Comparison of ENCODE assay signal across 8 cellular contexts in genomic region chr1:151146416-151147131, GRCh38. TPM values are rescaled to one million over a fixed set of nuclear protein-coding genes. Genes with fewer than 3 reads are reported as not detected.
A peak's percentile ranks its signal among the peaks of the same experiment; 100 is the strongest.
DNase-seq lines count a peak whose midpoint lies in the region; ATAC-seq and FAIRE-seq lines count a peak whose summit lies in the region.

Gene SEMA6C, minus strand, starts transcription at chr1:151146631. Its CDS starts 4,010 bp downstream, at chr1:151142621.

- FAIRE-seq in HTR-8/SVneo (lab: Jason Lieb, UNC), result no peak

- H3K4me2 ChIP-seq in mesendoderm (ENCODE audit: low read length), result peak within 1 kb of the TSS; percentile 94

- DNase-seq in COR-L47 (lab: John Stamatoyannopoulos, UW) (peak; percentile 86), HTR-8/SVneo (ENCODE audit: insufficient read length, low spot score) (peak; percentile 91), NOMO-1 (lab: John Stamatoyannopoulos, UW; ENCODE audit: unreplicated experiment in 2 of 2) (peak; percentile 84 to 91), mesendoderm (peak; percentile 95)
- peak; percentile 50 for DNase-seq in activated CD8-positive, alpha-beta memory T cell treated with anti-CD3 and anti-CD28 coated beads, Interleukin-2, amount 50 U/mL, for 1 hour (ENCODE audit: extremely low read depth)
- DNase-seq in stimulated activated CD8-positive, alpha-beta memory T cell treated with anti-CD3 and anti-CD28 coated beads, Interleukin-12 subunit alpha, Interleukin-12 subunit beta, amount 100 ng/mL, for 24 hours (ENCODE audit: extremely low read depth), result peak; percentile 76

- H3K36me3 ChIP-seq in endocrine pancreas (ENCODE audit: control insufficient read depth, insufficient read depth, low read length), result no peaks in the 10 kb centered on the region
- H3K36me3 ChIP-seq in mesendoderm (ENCODE audit: control insufficient read depth, insufficient read depth, low read length), result no peaks in the 10 kb centered on the region

- H3K4me3 ChIP-seq in endocrine pancreas (ENCODE audit: control insufficient read depth, insufficient read depth, low read length) (peak within 1 kb of the TSS; percentile 6), mesendoderm (ENCODE audit: low read length) (peak within 1 kb of the TSS; percentile 89)

- H2BK120ac ChIP-seq in mesendoderm (ENCODE audit: low read depth, low read length), result no peak within 1 kb of the TSS

- no peak within 1 kb of the TSS for H3K27ac ChIP-seq in mesendoderm (ENCODE audit: low read depth, low read length)

- no peak within 1 kb of the TSS for H4K8ac ChIP-seq in mesendoderm (ENCODE audit: low read depth, low read length)

- H3K79me2 ChIP-seq in mesendoderm (ENCODE audit: control insufficient read depth, insufficient read depth, low read length), result no peaks in the 10 kb centered on the region

- no peaks in the 10 kb centered on the region for H3K9me3 ChIP-seq in endocrine pancreas (ENCODE audit: control insufficient read depth, low read length)

- WGBS in mesendoderm (ENCODE audit: extremely low coverage, insufficient coverage, low lambda C conversion rate), result no CpG with 5 or more reads among the region's 61 CpGs

- H3K23ac ChIP-seq in mesendoderm (ENCODE audit: low read length), result peak within 1 kb of the TSS; percentile 37

- H3K4me1 ChIP-seq in endocrine pancreas (ENCODE audit: control insufficient read depth, insufficient read depth, low read length) (no peaks in the 10 kb centered on the region), mesendoderm (ENCODE audit: control insufficient read depth, low read depth, low read length) (peaks cover 22% of the 10 kb centered on the region)

- H3K9ac ChIP-seq in endocrine pancreas (ENCODE audit: control insufficient read depth, insufficient read depth, low read length) (peak within 1 kb of the TSS; percentile 52), mesendoderm (ENCODE audit: low read length) (peak within 1 kb of the TSS; percentile 93)

- no peak within 1 kb of the TSS for H2BK15ac ChIP-seq in mesendoderm (replicated peaks; ENCODE audit: low read depth)

- ATAC-seq in GM21390 (IDR thresholded peaks at IDR 0.05; ENCODE audit: unreplicated experiment), result peak; percentile 99

- peak within 1 kb of the TSS; percentile 94 for H3K56ac ChIP-seq in mesendoderm (ENCODE audit: low read length)

- H3K18ac ChIP-seq in mesendoderm (ENCODE audit: low read length), result peak within 1 kb of the TSS; percentile 11

- peaks cover 2% of the 10 kb centered on the region for H3K79me1 ChIP-seq in mesendoderm (ENCODE audit: low read length)

- H3K4ac ChIP-seq in mesendoderm (ENCODE audit: low read depth, low read length), result peak within 1 kb of the TSS; percentile 25

- no peak within 1 kb of the TSS for H2AK5ac ChIP-seq in mesendoderm (ENCODE audit: low read length)

- no peak within 1 kb of the TSS for H2BK5ac ChIP-seq in mesendoderm (ENCODE audit: low read length)

- H4K5ac ChIP-seq in mesendoderm (ENCODE audit: low read length), result no peak within 1 kb of the TSS

- H3K27me3 ChIP-seq in endocrine pancreas (ENCODE audit: control insufficient read depth, insufficient read depth, low read length), result no peaks in the 10 kb centered on the region
- no peaks in the 10 kb centered on the region for H3K27me3 ChIP-seq in mesendoderm (ENCODE audit: insufficient read depth, low read length, poor library complexity)

RNA-seq across cellular contexts. Expression of gene SEMA6C, which starts in this region (rescaled TPM):
- 5.3 TPM for polyA plus RNA-seq in mesendoderm (2013, experiment 1 of 2)
- 5.7 TPM for polyA plus RNA-seq in mesendoderm (2013, experiment 2 of 2)
